Comparison of ENCODE assay signal across 8 cellular contexts in the genomic region with DNA sequence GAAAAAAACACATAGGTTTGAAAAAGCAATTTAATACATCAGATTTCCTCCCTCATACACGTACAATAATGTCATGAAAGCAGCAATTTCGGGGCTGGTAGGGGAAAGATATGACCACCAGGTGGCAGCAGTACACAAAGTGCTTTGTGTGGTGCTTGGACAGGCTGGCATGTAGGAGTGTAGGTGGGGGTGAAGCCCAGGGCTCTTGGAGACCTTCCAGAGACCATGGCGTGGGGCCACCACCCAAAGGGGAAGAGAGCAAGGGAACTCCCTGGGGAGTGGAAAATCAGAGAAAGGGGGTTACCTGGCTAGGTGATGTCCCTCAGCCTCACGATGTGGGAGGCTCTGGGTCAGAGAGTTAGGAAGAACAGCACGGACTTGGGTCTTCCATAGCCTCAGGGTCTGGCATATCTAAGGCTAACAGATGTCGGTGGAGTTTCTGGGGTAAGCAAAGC. TPM values are rescaled to one million over a fixed set of nuclear protein-coding genes. Genes with fewer than 3 reads are reported as not detected.
DNase-seq lines count a peak whose midpoint lies in the region; ATAC-seq and TF ChIP-seq lines count a peak whose summit lies in the region.

No MANE protein-coding gene starts in this region.

- peaks cover 26% of the 10 kb centered on the region for H3K4me1 Mint-ChIP-seq in HFFc6 (ENCODE audit: low read depth)
- peaks cover 22% of the 10 kb centered on the region for H3K4me1 Mint-ChIP-seq in activated naive CD4-positive, alpha-beta T cell treated with anti-CD3 and anti-CD28 coated beads, Interleukin-2, amount 10 ng/mL, durations not matched to agents 7 days and 5 days

- H3K36me3 Mint-ChIP-seq in HFFc6 (ENCODE audit: low read depth) = no peaks in the 10 kb centered on the region
- H3K36me3 Mint-ChIP-seq in activated naive CD4-positive, alpha-beta T cell treated with anti-CD3 and anti-CD28 coated beads, Interleukin-2, amount 10 ng/mL, durations not matched to agents 7 days and 5 days = no peaks in the 10 kb centered on the region

- H3K4me1 ChIP-seq in psoas muscle = no peaks in the 10 kb centered on the region

- TF ChIP-seq POLR2A in NB4 (IDR thresholded peaks at IDR 0.05; ENCODE audit: extremely low read depth, insufficient read length) = no peak

- peak overlapping the region; percentile 58; the same call in 1 of the 2 replicates for H3K4me3 Mint-ChIP-seq in HFFc6
- H3K4me3 Mint-ChIP-seq in activated naive CD4-positive, alpha-beta T cell treated with anti-CD3 and anti-CD28 coated beads, Interleukin-2, amount 10 ng/mL, durations not matched to agents 7 days and 5 days = no peak overlapping the region

- H3K9me3 Mint-ChIP-seq in HFFc6 = peaks cover 5% of the 10 kb centered on the region; the same call in 1 of the 2 replicates
- peaks cover 1% of the 10 kb centered on the region for H3K9me3 Mint-ChIP-seq in activated naive CD4-positive, alpha-beta T cell treated with anti-CD3 and anti-CD28 coated beads, Interleukin-2, amount 10 ng/mL, durations not matched to agents 7 days and 5 days

- CTCF ChIA-PET in activated naive CD4-positive, alpha-beta T cell treated with anti-CD3 and anti-CD28 coated beads, Interleukin-2, amount 10 ng/mL, durations not matched to agents 7 days and 5 days (lab: Charles Lee) = interaction anchor here (0.7 to 6.5 kb wide), 12 partner anchors 11 to 560 kb away, joined by 3 to 58 read pairs (median 4); partner anchors contain the start of gene SPART

- H3K36me3 ChIP-seq in psoas muscle (ENCODE audit: insufficient read depth in 1 of 2, low read depth in 1 of 2) = no peaks in the 10 kb centered on the region

- H3K27ac ChIP-seq in psoas muscle = no peak overlapping the region

- no peak overlapping the region for H3K27ac Mint-ChIP-seq in HFFc6
- H3K27ac Mint-ChIP-seq in activated naive CD4-positive, alpha-beta T cell treated with anti-CD3 and anti-CD28 coated beads, Interleukin-2, amount 10 ng/mL, durations not matched to agents 7 days and 5 days = no peak overlapping the region

- 30 to 39% (median 37%) methylated on average over 6 of the region's 6 CpGs for WGBS in psoas muscle, 3 donors

- DNase-seq in HFFc6 (peak; percentile 58), NB4 (ENCODE audit: low read depth) (peak; percentile 92), head of caudate nucleus (peak; percentile 35 to 92 (median 77)), psoas muscle (peak in 1 of 2 donors; percentile 52), cortex of kidney (lab: John Stamatoyannopoulos, UW) (no peak)
- DNase-seq in activated naive CD4-positive, alpha-beta T cell treated with anti-CD3 and anti-CD28 coated beads, Interleukin-2, amount 10 ng/mL, durations not matched to agents 7 days and 5 days = peak; percentile 78

- intact Hi-C loops in head of caudate nucleus (cut with DNase I) = no loop called here
- intact Hi-C loops in psoas muscle (cut with DNase I) = loop anchor here in 1 of 2 donors (10.0 kb wide), 1 partner anchor 314 kb away; no protein-coding TSS in a partner anchor

- no peaks in the 10 kb centered on the region; the same call in none of the 2 replicates for H3K27me3 Mint-ChIP-seq in HFFc6 (ENCODE audit: insufficient read depth)
- H3K27me3 Mint-ChIP-seq in activated naive CD4-positive, alpha-beta T cell treated with anti-CD3 and anti-CD28 coated beads, Interleukin-2, amount 10 ng/mL, durations not matched to agents 7 days and 5 days = peaks cover 23% of the 10 kb centered on the region

- H3K27me3 ChIP-seq in psoas muscle (ENCODE audit: insufficient read depth in 3 of 3, low read length in 2 of 3) = no peaks in the 10 kb centered on the region

- ATAC-seq in SK-N-SH treated with all-trans-retinoic acid at 6 μM for 48 hours (peak; percentile 99), psoas muscle (peak in 3 of 4 donors; percentile 57 to 79 (median 67))

- TF ChIP-seq CTCF in GM12873 (IDR thresholded peaks at IDR 0.05; ENCODE audit: insufficient read depth, low read depth, low read length, missing control alignments) (peak; percentile 81), HFFc6 (IDR thresholded peaks at IDR 0.05) (peak; percentile 95), NB4 (IDR thresholded peaks at IDR 0.05; ENCODE audit: low read depth, low read length) (peak; percentile 87), psoas muscle (IDR thresholded peaks at IDR 0.05) (peak; percentile 78)

- H3K4me3 ChIP-seq in NB4 (ENCODE audit: low read depth, low read length) (no peak overlapping the region), psoas muscle (no peak overlapping the region)

- H3K9me3 ChIP-seq in psoas muscle = peaks cover 3% of the 10 kb centered on the region

TF ChIP-seq in SK-N-SH treated with all-trans-retinoic acid at 6 μM for 48 hours, 23 proteins besides CTCF, POLR2A, EP300 and RAD21:
- TF ChIP-seq CSDC2 (CRISPR knock-in tag; IDR thresholded peaks at IDR 0.05) = no peak
- TF ChIP-seq TSHZ2 (CRISPR knock-in tag; IDR thresholded peaks at IDR 0.05) = no peak
- TF ChIP-seq SNAI2 (CRISPR knock-in tag; IDR thresholded peaks at IDR 0.05) = no peak
- TF ChIP-seq GLIS3 (CRISPR knock-in tag; IDR thresholded peaks at IDR 0.05) = no peak
- TF ChIP-seq TCF4 (CRISPR knock-in tag; IDR thresholded peaks at IDR 0.05; ENCODE audit: borderline replicate concordance) = no peak
- no peak for TF ChIP-seq BACH2 (CRISPR knock-in tag; IDR thresholded peaks at IDR 0.05; ENCODE audit: borderline replicate concordance)

RNA-seq across cellular contexts. Expression of gene CCNA1, which starts 11.8 kb away (rescaled TPM):
- not detected for total RNA-seq in HFFc6 (2021; fragmentation: NEBNext Ultra II Directional; extraction: Animal tissue kit (Norgen Biotek cat#: 25700))
- total RNA-seq in psoas muscle = under 1 TPM in 2 of 4 donors, not detected in 2; 0.79 to 0.92 TPM
- polyA plus RNA-seq in psoas muscle = 1 to 10 TPM in 2 of 3 donors, not detected in 1; 1.6 to 5.8 TPM
